ENCODE assay signal across 19 cellular contexts in genomic region chr16:69321080-69321479, GRCh38. TPM values are rescaled to one million over a fixed set of nuclear protein-coding genes. Genes with fewer than 3 reads are reported as not detected.
"Had no signal": no experiment of that assay in that cellular context is flagged by ENCODE, and none has a peak within 500 bp of the region (broad histone marks: within the 10 kb centered on the region; RNA-seq: fewer than 3 reads in every experiment).

No MANE protein-coding gene starts in this region.

- H3K9me3 Mint-ChIP-seq: activated B cell treated with CpG ODN at 0.5 μM for 24 hours; activated CD4-positive, alpha-beta T cell treated with anti-CD3 and anti-CD28 coated beads, Interleukin-2, amount 10 ng/mL, durations not matched to agents 24 days and 14 days; activated naive CD4-positive, alpha-beta T cell treated with anti-CD3 and anti-CD28 coated beads, Interleukin-2, amount 50 U/mL, for 24 hours; natural killer cell; stimulated activated naive B cell treated with anti-CD40 and anti-IgM and Interleukin-4, amounts not matched to agents 10 μg/mL and 1 μg/mL and 100 μg/mL, for 72 hours had no signal

- H3K9me3 ChIP-seq: esophagus muscularis mucosa, left lung, right atrium auricular region, thyroid gland had no signal

- H3K27me3 ChIP-seq: dorsolateral prefrontal cortex, esophagus muscularis mucosa, hepatocyte, left lung, right atrium auricular region, thyroid gland had no signal

- H3K4me3 ChIP-seq: dorsolateral prefrontal cortex, esophagus muscularis mucosa, hepatocyte, left lung, right atrium auricular region, smooth muscle cell, thyroid gland had no signal

- DNase-seq: activated B cell treated with CpG ODN at 0.5 μM for 24 hours; activated CD4-positive, alpha-beta T cell treated with anti-CD3 and anti-CD28 coated beads, Interleukin-2, amount 10 ng/mL, durations not matched to agents 24 days and 14 days; activated CD8-positive, alpha-beta memory T cell treated with anti-CD3 and anti-CD28 coated beads for 24 hours; anterior cingulate cortex; cerebellar nuclear complex; islet precursor cell; left lung; natural killer cell; nucleus accumbens; SIG-M5; stimulated activated naive B cell treated with anti-CD40 and anti-IgM and Interleukin-4, amounts not matched to agents 10 μg/mL and 1 μg/mL and 100 μg/mL, for 72 hours; T-helper 2 cell; thyroid gland had no signal

- H3K4me3 Mint-ChIP-seq: activated B cell treated with CpG ODN at 0.5 μM for 24 hours; activated CD4-positive, alpha-beta T cell treated with anti-CD3 and anti-CD28 coated beads, Interleukin-2, amount 10 ng/mL, durations not matched to agents 24 days and 14 days; activated naive CD4-positive, alpha-beta T cell treated with anti-CD3 and anti-CD28 coated beads, Interleukin-2, amount 50 U/mL, for 24 hours; natural killer cell; stimulated activated naive B cell treated with anti-CD40 and anti-IgM and Interleukin-4, amounts not matched to agents 10 μg/mL and 1 μg/mL and 100 μg/mL, for 72 hours had no signal

- H3K27ac ChIP-seq: esophagus muscularis mucosa, hepatocyte, left lung, right atrium auricular region, thyroid gland had no signal

- H3K27ac Mint-ChIP-seq: activated B cell treated with CpG ODN at 0.5 μM for 24 hours; activated CD4-positive, alpha-beta T cell treated with anti-CD3 and anti-CD28 coated beads, Interleukin-2, amount 10 ng/mL, durations not matched to agents 24 days and 14 days; stimulated activated naive B cell treated with anti-CD40 and anti-IgM and Interleukin-4, amounts not matched to agents 10 μg/mL and 1 μg/mL and 100 μg/mL, for 72 hours had no signal

- H3K27me3 Mint-ChIP-seq: activated B cell treated with CpG ODN at 0.5 μM for 24 hours; activated CD4-positive, alpha-beta T cell treated with anti-CD3 and anti-CD28 coated beads, Interleukin-2, amount 10 ng/mL, durations not matched to agents 24 days and 14 days; activated naive CD4-positive, alpha-beta T cell treated with anti-CD3 and anti-CD28 coated beads, Interleukin-2, amount 50 U/mL, for 24 hours; stimulated activated naive B cell treated with anti-CD40 and anti-IgM and Interleukin-4, amounts not matched to agents 10 μg/mL and 1 μg/mL and 100 μg/mL, for 72 hours had no signal

- ATAC-seq: left lung; natural killer cell; stimulated activated naive B cell treated with anti-CD40 and anti-IgM and Interleukin-4, amounts not matched to agents 10 μg/mL and 1 μg/mL and 100 μg/mL, for 72 hours had no signal

RNA-seq across cellular contexts. Expression of gene TMED6, which starts 30.5 kb away (rescaled TPM):
- total RNA-seq: esophagus muscularis mucosa, right atrium auricular region had no signal
